ENCODE assay signal across 15 cellular contexts in the genomic region with DNA sequence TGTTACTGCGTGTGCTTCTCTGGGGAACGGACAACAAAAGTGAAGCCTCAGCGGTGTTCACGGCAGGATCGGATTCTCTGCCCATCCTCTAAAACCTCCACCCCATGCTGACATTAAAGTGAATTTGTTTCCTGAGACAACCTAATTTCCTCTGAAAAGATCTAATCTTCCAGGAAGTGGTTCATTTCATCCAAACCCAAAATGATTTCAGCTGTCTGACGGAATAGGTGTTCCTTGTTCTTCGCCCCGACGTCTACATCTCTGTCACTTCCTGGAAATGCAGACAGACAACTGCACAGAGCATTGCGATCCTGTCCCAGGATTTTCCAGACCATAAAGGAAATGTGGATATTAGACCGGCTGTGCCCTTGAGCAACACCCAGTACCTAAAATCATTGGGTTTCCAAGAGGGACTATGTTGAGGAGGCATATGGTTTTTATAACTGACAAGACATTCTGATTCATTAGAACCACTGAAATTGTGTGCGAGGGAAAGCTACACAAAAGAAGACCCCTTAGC.
DNase-seq lines count a peak whose midpoint lies in the region; ATAC-seq and TF ChIP-seq lines count a peak whose summit lies in the region.
"Had no signal": no experiment of that assay in that cellular context is flagged by ENCODE, and none has a peak within 500 bp of the region (broad histone marks: within the 10 kb centered on the region; RNA-seq: fewer than 3 reads in every experiment).

No MANE protein-coding gene starts in this region.

- H2AFZ ChIP-seq in hepatocyte = no peak overlapping the region

- H3K9me2 ChIP-seq in hepatocyte (replicated peaks; ENCODE audit: insufficient read depth) = no peaks in the 10 kb centered on the region

- POLR2A ChIA-PET in HEK293 (lab: Yijun Ruan, JAX) = no interaction called here

- no peak overlapping the region for H3K4me3 ChIP-seq in HEK293 (ENCODE audit: low read depth, low read length)
- H3K4me3 ChIP-seq in adipocyte (ENCODE audit: low read length) = peak overlapping the region; percentile 41
- no peak overlapping the region for H3K4me3 ChIP-seq in hepatocyte
- no peak overlapping the region for H3K4me3 ChIP-seq in WERI-Rb-1 (ENCODE audit: low read depth, low read length)
- H3K4me3 ChIP-seq: A549, SJSA1 had no signal

- no peak for ATAC-seq in GM18907 (IDR thresholded peaks at IDR 0.05; ENCODE audit: unreplicated experiment)
- ATAC-seq: A549 had no signal

- peak overlapping the region; percentile 43 for H3K4me2 ChIP-seq in hepatocyte
- H3K4me2 ChIP-seq: A549 had no signal

- no peaks in the 10 kb centered on the region for H3K79me2 ChIP-seq in hepatocyte

- CTCF ChIA-PET in HEK293 (lab: Yijun Ruan, JAX) = interaction anchor here (0.5 to 0.6 kb wide), 2 partner anchors 21 to 89 kb away, joined by 3 read pairs; no protein-coding TSS in a partner anchor

- H3K36me3 ChIP-seq in HEK293 (ENCODE audit: control insufficient read depth in 2 of 2, insufficient read depth in 1 of 2, low read length in 2 of 2) (no peaks in the 10 kb centered on the region), adipocyte (ENCODE audit: control insufficient read depth, insufficient read depth, low read length, severe bottlenecking) (no peaks in the 10 kb centered on the region), hepatocyte (replicated peaks; ENCODE audit: insufficient read depth, low read depth) (no peaks in the 10 kb centered on the region), WERI-Rb-1 (no peaks in the 10 kb centered on the region)
- H3K36me3 ChIP-seq: SJSA1 had no signal

- 46% methylated on average over 12 of the region's 12 CpGs for WGBS in hepatocyte (ENCODE audit: low lambda C conversion rate, missing lambda C conversion rate)

- H3K9me3 ChIP-seq in HEK293 (ENCODE audit: control insufficient read depth, insufficient read depth, low read depth, low read length) (no peaks in the 10 kb centered on the region), adipocyte (ENCODE audit: control insufficient read depth, low read length) (peaks cover 6% of the 10 kb centered on the region), hepatocyte (ENCODE audit: low read depth) (no peaks in the 10 kb centered on the region), WERI-Rb-1 (ENCODE audit: severe bottlenecking) (no peaks in the 10 kb centered on the region)
- H3K9me3 ChIP-seq: A549, SJSA1 had no signal

- H3K27ac ChIP-seq in HEK293 (ENCODE audit: extremely low read depth, low read depth, low read length) (no peak overlapping the region), hepatocyte (peak overlapping the region; percentile 29), WERI-Rb-1 (no peak overlapping the region)
- H3K27ac ChIP-seq: A549, SJSA1 had no signal

- no peaks in the 10 kb centered on the region for H4K20me1 ChIP-seq in hepatocyte (ENCODE audit: insufficient read depth, poor library complexity, severe bottlenecking)

- DNase-seq in A172 (ENCODE audit: low spot score) (peak; percentile 60), adipocyte (ENCODE audit: low read depth) (peak; percentile 62), hepatocyte (ENCODE audit: low spot score) (no peak), WERI-Rb-1 (no peak), mesenteric fat pad (ENCODE audit: low spot score) (no peak)
- DNase-seq in activated CD4-positive, alpha-beta T cell treated with anti-CD3 and anti-CD28 coated beads for 1 hour = no peak
- DNase-seq: AML-193, DMS53, NCI-H1436, NCI-H2081, NCI-H510A treated with DMSO at 0.1 percent for 48 hours had no signal

- H3K4me1 ChIP-seq in HEK293 (ENCODE audit: control insufficient read depth, insufficient read depth, low read length) = no peaks in the 10 kb centered on the region
- peaks cover 11% of the 10 kb centered on the region for H3K4me1 ChIP-seq in adipocyte (ENCODE audit: control insufficient read depth, insufficient read depth, low read length)
- no peaks in the 10 kb centered on the region for H3K4me1 ChIP-seq in hepatocyte (ENCODE audit: insufficient read depth)
- H3K4me1 ChIP-seq: A549, SJSA1 had no signal

- H3K27me3 ChIP-seq in adipocyte (replicated peaks; ENCODE audit: control insufficient read depth, insufficient read depth, low read length) = peaks cover 7% of the 10 kb centered on the region
- no peaks in the 10 kb centered on the region for H3K27me3 ChIP-seq in hepatocyte
- H3K27me3 ChIP-seq in WERI-Rb-1 (ENCODE audit: insufficient read depth, low read depth, severe bottlenecking) = peaks cover 65% of the 10 kb centered on the region
- H3K27me3 ChIP-seq: SJSA1 had no signal

- no peak overlapping the region for H3K9ac ChIP-seq in adipocyte (ENCODE audit: low read length)

- TF ChIP-seq CTCF in HEK293 (tag by site-specific recombination; IDR thresholded peaks at IDR 0.05) (no peak), hepatocyte (IDR thresholded peaks at IDR 0.05; ENCODE audit: poor library complexity) (no peak), WERI-Rb-1 (IDR thresholded peaks at IDR 0.05; ENCODE audit: low read depth, low read length) (no peak)

TF ChIP-seq in HEK293, 187 proteins besides CTCF, POLR2A, EP300 and RAD21:
- 0 out of 2 replicates have a peak, but pooled peaks have one; percentile 17 for TF ChIP-seq TCF7L2 (IDR thresholded peaks at IDR 0.05; ENCODE audit: borderline replicate concordance, low read depth, low read length)
- TF ChIP-seq ZNF548 (tag by site-specific recombination; IDR thresholded peaks at IDR 0.05) = no peak

Comparison
In these comparisons a context has a peak if more than half of its experiments do, and no peak if none do; other contexts are left out.
1. DNase-seq: peak in A172 (single experiment) and adipocyte (single experiment); none in hepatocyte (single experiment), WERI-Rb-1 (single experiment), activated CD4-positive, alpha-beta T cell treated with anti-CD3 and anti-CD28 coated beads for 1 hour (single experiment) and mesenteric fat pad (single experiment).